ENCODE assay signal across 1 cellular context in the genomic region with DNA sequence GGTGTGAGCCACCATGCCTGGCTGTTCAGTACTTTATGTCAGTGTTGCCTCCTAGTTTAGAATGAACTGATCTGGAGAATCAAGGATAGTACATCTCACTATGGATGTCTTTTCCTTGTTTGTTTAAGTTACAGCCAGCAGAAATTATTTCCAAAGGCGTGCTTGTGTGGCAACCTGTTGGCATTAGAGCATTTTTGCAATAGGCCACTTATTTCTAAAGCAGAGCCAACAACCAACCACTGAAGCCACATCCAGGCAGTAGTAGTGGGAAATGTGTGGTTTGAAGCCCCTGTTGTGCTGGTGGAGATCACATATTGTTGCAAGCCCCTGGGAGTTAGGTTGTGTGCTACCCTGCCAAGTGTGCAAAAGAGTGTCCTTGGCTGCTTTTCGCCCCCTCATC.
TF ChIP-seq lines count a peak whose summit lies in the region.

No MANE protein-coding gene starts in this region.

TF ChIP-seq in GM23338, 12 proteins besides CTCF, POLR2A, EP300 and RAD21:
- TF ChIP-seq STAT1 (IDR thresholded peaks at IDR 0.05; ENCODE audit: unreplicated experiment) (no peak), ZNF331 (CRISPR knock-in tag; IDR thresholded peaks at IDR 0.05; ENCODE audit: low read depth) (no peak), EZH2phosphoT487 (IDR thresholded peaks at IDR 0.05; ENCODE audit: unreplicated experiment) (no peak), CREB1 (CRISPR knock-in tag; IDR thresholded peaks at IDR 0.05; ENCODE audit: low read depth) (no peak), NANOG (IDR thresholded peaks at IDR 0.05; ENCODE audit: borderline replicate concordance) (no peak), ETS1 (IDR thresholded peaks at IDR 0.05) (no peak), EZH2 (IDR thresholded peaks at IDR 0.05; ENCODE audit: low read depth, unreplicated experiment) (no peak), POLR2AphosphoS5 (IDR thresholded peaks at IDR 0.05; ENCODE audit: low read depth) (no peak), ZNF114 (CRISPR knock-in tag; IDR thresholded peaks at IDR 0.05) (no peak), JUNB (IDR thresholded peaks at IDR 0.05; ENCODE audit: unreplicated experiment) (no peak)
- TF ChIP-seq, protein P1, sequence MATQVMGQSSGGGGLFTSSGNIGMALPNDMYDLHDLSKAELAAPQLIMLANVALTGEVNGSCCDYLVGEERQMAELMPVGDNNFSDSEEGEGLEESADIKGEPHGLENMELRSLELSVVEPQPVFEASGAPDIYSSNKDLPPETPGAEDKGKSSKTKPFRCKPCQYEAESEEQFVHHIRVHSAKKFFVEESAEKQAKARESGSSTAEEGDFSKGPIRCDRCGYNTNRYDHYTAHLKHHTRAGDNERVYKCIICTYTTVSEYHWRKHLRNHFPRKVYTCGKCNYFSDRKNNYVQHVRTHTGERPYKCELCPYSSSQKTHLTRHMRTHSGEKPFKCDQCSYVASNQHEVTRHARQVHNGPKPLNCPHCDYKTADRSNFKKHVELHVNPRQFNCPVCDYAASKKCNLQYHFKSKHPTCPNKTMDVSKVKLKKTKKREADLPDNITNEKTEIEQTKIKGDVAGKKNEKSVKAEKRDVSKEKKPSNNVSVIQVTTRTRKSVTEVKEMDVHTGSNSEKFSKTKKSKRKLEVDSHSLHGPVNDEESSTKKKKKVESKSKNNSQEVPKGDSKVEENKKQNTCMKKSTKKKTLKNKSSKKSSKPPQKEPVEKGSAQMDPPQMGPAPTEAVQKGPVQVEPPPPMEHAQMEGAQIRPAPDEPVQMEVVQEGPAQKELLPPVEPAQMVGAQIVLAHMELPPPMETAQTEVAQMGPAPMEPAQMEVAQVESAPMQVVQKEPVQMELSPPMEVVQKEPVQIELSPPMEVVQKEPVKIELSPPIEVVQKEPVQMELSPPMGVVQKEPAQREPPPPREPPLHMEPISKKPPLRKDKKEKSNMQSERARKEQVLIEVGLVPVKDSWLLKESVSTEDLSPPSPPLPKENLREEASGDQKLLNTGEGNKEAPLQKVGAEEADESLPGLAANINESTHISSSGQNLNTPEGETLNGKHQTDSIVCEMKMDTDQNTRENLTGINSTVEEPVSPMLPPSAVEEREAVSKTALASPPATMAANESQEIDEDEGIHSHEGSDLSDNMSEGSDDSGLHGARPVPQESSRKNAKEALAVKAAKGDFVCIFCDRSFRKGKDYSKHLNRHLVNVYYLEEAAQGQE (IDR thresholded peaks at IDR 0.05; ENCODE audit: unreplicated experiment), result no peak
- TF ChIP-seq, protein P2, sequence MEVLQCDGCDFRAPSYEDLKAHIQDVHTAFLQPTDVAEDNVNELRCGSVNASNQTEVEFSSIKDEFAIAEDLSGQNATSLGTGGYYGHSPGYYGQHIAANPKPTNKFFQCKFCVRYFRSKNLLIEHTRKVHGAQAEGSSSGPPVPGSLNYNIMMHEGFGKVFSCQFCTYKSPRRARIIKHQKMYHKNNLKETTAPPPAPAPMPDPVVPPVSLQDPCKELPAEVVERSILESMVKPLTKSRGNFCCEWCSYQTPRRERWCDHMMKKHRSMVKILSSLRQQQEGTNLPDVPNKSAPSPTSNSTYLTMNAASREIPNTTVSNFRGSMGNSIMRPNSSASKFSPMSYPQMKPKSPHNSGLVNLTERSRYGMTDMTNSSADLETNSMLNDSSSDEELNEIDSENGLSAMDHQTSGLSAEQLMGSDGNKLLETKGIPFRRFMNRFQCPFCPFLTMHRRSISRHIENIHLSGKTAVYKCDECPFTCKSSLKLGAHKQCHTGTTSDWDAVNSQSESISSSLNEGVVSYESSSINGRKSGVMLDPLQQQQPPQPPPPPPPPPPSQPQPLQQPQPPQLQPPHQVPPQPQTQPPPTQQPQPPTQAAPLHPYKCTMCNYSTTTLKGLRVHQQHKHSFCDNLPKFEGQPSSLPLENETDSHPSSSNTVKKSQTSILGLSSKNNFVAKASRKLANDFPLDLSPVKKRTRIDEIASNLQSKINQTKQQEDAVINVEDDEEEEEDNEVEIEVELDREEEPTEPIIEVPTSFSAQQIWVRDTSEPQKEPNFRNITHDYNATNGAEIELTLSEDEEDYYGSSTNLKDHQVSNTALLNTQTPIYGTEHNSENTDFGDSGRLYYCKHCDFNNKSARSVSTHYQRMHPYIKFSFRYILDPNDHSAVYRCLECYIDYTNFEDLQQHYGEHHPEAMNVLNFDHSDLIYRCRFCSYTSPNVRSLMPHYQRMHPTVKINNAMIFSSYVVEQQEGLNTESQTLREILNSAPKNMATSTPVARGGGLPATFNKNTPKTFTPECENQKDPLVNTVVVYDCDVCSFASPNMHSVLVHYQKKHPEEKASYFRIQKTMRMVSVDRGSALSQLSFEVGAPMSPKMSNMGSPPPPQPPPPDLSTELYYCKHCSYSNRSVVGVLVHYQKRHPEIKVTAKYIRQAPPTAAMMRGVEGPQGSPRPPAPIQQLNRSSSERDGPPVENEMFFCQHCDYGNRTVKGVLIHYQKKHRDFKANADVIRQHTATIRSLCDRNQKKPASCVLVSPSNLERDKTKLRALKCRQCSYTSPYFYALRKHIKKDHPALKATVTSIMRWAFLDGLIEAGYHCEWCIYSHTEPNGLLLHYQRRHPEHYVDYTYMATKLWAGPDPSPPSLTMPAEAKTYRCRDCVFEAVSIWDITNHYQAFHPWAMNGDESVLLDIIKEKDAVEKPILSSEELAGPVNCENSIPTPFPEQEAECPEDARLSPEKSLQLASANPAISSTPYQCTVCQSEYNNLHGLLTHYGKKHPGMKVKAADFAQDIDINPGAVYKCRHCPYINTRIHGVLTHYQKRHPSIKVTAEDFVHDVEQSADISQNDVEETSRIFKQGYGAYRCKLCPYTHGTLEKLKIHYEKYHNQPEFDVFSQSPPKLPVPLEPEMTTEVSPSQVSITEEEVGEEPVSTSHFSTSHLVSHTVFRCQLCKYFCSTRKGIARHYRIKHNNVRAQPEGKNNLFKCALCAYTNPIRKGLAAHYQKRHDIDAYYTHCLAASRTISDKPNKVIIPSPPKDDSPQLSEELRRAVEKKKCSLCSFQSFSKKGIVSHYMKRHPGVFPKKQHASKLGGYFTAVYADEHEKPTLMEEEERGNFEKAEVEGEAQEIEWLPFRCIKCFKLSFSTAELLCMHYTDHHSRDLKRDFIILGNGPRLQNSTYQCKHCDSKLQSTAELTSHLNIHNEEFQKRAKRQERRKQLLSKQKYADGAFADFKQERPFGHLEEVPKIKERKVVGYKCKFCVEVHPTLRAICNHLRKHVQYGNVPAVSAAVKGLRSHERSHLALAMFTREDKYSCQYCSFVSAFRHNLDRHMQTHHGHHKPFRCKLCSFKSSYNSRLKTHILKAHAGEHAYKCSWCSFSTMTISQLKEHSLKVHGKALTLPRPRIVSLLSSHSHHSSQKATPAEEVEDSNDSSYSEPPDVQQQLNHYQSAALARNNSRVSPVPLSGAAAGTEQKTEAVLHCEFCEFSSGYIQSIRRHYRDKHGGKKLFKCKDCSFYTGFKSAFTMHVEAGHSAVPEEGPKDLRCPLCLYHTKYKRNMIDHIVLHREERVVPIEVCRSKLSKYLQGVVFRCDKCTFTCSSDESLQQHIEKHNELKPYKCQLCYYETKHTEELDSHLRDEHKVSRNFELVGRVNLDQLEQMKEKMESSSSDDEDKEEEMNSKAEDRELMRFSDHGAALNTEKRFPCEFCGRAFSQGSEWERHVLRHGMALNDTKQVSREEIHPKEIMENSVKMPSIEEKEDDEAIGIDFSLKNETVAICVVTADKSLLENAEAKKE (CRISPR knock-in tag; IDR thresholded peaks at IDR 0.05), result no peak
